ENCODE assay signal across 28 cellular contexts in the genomic region with DNA sequence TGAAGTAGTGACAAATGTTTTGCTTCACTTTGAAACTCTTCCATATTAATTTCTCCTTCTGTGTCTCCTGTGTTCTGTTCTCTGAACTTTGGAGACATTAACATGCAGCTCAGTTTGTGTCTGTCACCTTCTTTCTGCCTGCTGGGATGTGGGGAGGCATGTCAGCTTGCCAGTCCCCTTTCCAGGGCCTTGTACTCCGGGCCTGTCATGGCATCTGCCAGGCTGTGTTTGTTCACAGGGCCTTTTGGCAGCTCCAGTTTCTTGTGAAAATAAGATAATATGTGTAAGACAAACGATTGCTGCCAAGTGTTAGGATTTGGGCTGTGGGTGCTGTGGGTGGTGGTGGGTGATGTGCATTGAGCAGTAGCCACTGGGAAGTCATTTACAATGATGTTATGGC.
"Had no signal": no experiment of that assay in that cellular context is flagged by ENCODE, and none has a peak within 500 bp of the region (broad histone marks: within the 10 kb centered on the region; RNA-seq: fewer than 3 reads in every experiment).

No MANE protein-coding gene starts in this region.

- H3K4me1 Mint-ChIP-seq: naive B cell; natural killer cell; nephron progenitor cell; neural progenitor cell; stimulated activated naive B cell treated with anti-CD40 and anti-IgM and Interleukin-4, amounts not matched to agents 10 μg/mL and 1 μg/mL and 100 μg/mL, for 72 hours had no signal

- ATAC-seq: left cardiac atrium; left lung; lower lobe of right lung; natural killer cell; right cardiac atrium; sciatic nerve; stimulated activated naive B cell treated with anti-CD40 and anti-IgM and Interleukin-4, amounts not matched to agents 10 μg/mL and 1 μg/mL and 100 μg/mL, for 72 hours; stimulated activated naive CD8-positive, alpha-beta T cell treated with anti-CD3 and anti-CD28 coated beads, Interleukin-15, Interleukin-2, amounts not matched to agents 100 U/mL and 50 U/mL, for 24 hours had no signal

- H3K27me3 ChIP-seq: left lung, neural progenitor cell, ovary, stomach, testis, thyroid gland, transverse colon, upper lobe of left lung, vagina had no signal

- DNase-seq: kidney glomerular epithelial cell; left cardiac atrium; left lung; lower lobe of right lung; mesenchymal stem cell; naive B cell; natural killer cell; nephron progenitor cell; ovary; retina; right cardiac atrium; stimulated activated CD4-positive, alpha-beta T cell treated with anti-CD3 and anti-CD28 coated beads, Interleukin-12 subunit alpha, Interleukin-12 subunit beta, amount 100 ng/mL, for 4 hours; stimulated activated CD4-positive, alpha-beta T cell treated with anti-CD3 and anti-CD28 coated beads, Interleukin-15, amount 100 ng/mL, for 24 hours; stimulated activated CD4-positive, alpha-beta T cell treated with anti-CD3 and anti-CD28 coated beads, Interleukin-2, amount 100 ng/mL, for 24 hours; stimulated activated CD4-positive, alpha-beta T cell treated with anti-CD3 and anti-CD28 coated beads, Interleukin-4, amount 100 ng/mL, for 1 hour; stimulated activated naive B cell treated with anti-CD40 and anti-IgM and Interleukin-4, amounts not matched to agents 10 μg/mL and 1 μg/mL and 100 μg/mL, for 72 hours; stimulated activated naive CD8-positive, alpha-beta T cell treated with anti-CD3 and anti-CD28 coated beads, Interleukin-15, Interleukin-2, amounts not matched to agents 100 U/mL and 50 U/mL, for 24 hours; stomach; testis; transverse colon; upper lobe of left lung had no signal

- H3K4me3 Mint-ChIP-seq: mesothelial cell of epicardium; naive B cell; natural killer cell; nephron progenitor cell; neural progenitor cell; stimulated activated naive B cell treated with anti-CD40 and anti-IgM and Interleukin-4, amounts not matched to agents 10 μg/mL and 1 μg/mL and 100 μg/mL, for 72 hours had no signal

- H3K4me1 ChIP-seq: left lung, lower lobe of right lung, neural progenitor cell, stomach, testis, thyroid gland, transverse colon, upper lobe of left lung, vagina had no signal

- H3K9me3 ChIP-seq: left lung, lower lobe of right lung, ovary, stomach, testis, thyroid gland, transverse colon, upper lobe of left lung, vagina had no signal

- H3K27ac ChIP-seq: left lung, lower lobe of right lung, neural progenitor cell, ovary, skin epidermis, stomach, testis, transverse colon, upper lobe of left lung, vagina had no signal

- H3K9me3 Mint-ChIP-seq: mesothelial cell of epicardium; naive B cell; natural killer cell; nephron progenitor cell; neural progenitor cell; stimulated activated naive B cell treated with anti-CD40 and anti-IgM and Interleukin-4, amounts not matched to agents 10 μg/mL and 1 μg/mL and 100 μg/mL, for 72 hours had no signal

- H3K27me3 Mint-ChIP-seq: progenitor cell of endocrine pancreas had no signal

- H3K4me3 ChIP-seq: left lung, lower lobe of right lung, neural progenitor cell, ovary, skin epidermis, stomach, testis, thyroid gland, transverse colon, upper lobe of left lung, vagina had no signal

- H3K36me3 Mint-ChIP-seq: mesothelial cell of epicardium; naive B cell; natural killer cell; neural progenitor cell; stimulated activated naive B cell treated with anti-CD40 and anti-IgM and Interleukin-4, amounts not matched to agents 10 μg/mL and 1 μg/mL and 100 μg/mL, for 72 hours had no signal

- H3K27ac Mint-ChIP-seq: mesothelial cell of epicardium; natural killer cell; nephron progenitor cell; neural progenitor cell; progenitor cell of endocrine pancreas; stimulated activated naive B cell treated with anti-CD40 and anti-IgM and Interleukin-4, amounts not matched to agents 10 μg/mL and 1 μg/mL and 100 μg/mL, for 72 hours had no signal

- H3K36me3 ChIP-seq: left lung, lower lobe of right lung, neural progenitor cell, ovary, stomach, thyroid gland, transverse colon, upper lobe of left lung, vagina had no signal
